1 cellular context compared by ENCODE assay signal in genomic region chr16:85821441-85821901, GRCh38.
A peak's percentile ranks its signal among the peaks of the same experiment; 100 is the strongest.
TF ChIP-seq lines count a peak whose summit lies in the region.

No MANE protein-coding gene starts in this region.

TF ChIP-seq in HepG2, 621 proteins besides CTCF, POLR2A, EP300 and RAD21 (continued from another document and continues in another):
- TF ChIP-seq ZNF331 (CRISPR knock-in tag; IDR thresholded peaks at IDR 0.05) (peak; percentile 39; the same call in 1 of the 2 replicates), NFRKB (IDR thresholded peaks at IDR 0.05) (no peak), SAFB2 (CRISPR knock-in tag; IDR thresholded peaks at IDR 0.05; ENCODE audit: borderline replicate concordance, low read depth) (no peak), JUND (CRISPR knock-in tag; IDR thresholded peaks at IDR 0.05) (no peak), ZNF232 (CRISPR knock-in tag; IDR thresholded peaks at IDR 0.05; ENCODE audit: borderline replicate concordance) (peak; percentile 57; the same call in 1 of the 2 replicates), THAP11 (CRISPR knock-in tag; IDR thresholded peaks at IDR 0.05) (peak; percentile 42; the same call in 1 of the 2 replicates), KDM5A (IDR thresholded peaks at IDR 0.05; ENCODE audit: borderline replicate concordance, low read length) (no peak), FIP1L1 (IDR thresholded peaks at IDR 0.05; ENCODE audit: borderline replicate concordance, insufficient read depth, low read depth, low read length) (no peak), TAF1 (CRISPR knock-in tag; IDR thresholded peaks at IDR 0.05) (no peak), ZNF589 (CRISPR knock-in tag; conservative IDR thresholded peaks at IDR 0.05) (no peak), NFAT5 (CRISPR knock-in tag; IDR thresholded peaks at IDR 0.05) (no peak), CAMTA2 (CRISPR knock-in tag; IDR thresholded peaks at IDR 0.05; ENCODE audit: borderline replicate concordance) (no peak), E2F1 (CRISPR knock-in tag; IDR thresholded peaks at IDR 0.05) (no peak), KDM2A (CRISPR knock-in tag; IDR thresholded peaks at IDR 0.05; ENCODE audit: borderline replicate concordance, low read depth) (peak; percentile 88), SRSF4 (IDR thresholded peaks at IDR 0.05; ENCODE audit: low read depth, low read length, poor library complexity, severe bottlenecking) (no peak), BRF2 (CRISPR knock-in tag; IDR thresholded peaks at IDR 0.05) (no peak), SETDB1 (CRISPR knock-in tag; IDR thresholded peaks at IDR 0.05; ENCODE audit: borderline replicate concordance) (no peak), REXO4 (CRISPR knock-in tag; IDR thresholded peaks at IDR 0.05; ENCODE audit: borderline replicate concordance) (no peak), ZNF724P (CRISPR knock-in tag; IDR thresholded peaks at IDR 0.05; ENCODE audit: borderline replicate concordance) (no peak), PPARG (CRISPR knock-in tag; conservative IDR thresholded peaks at IDR 0.05) (no peak), MED8 (CRISPR knock-in tag; IDR thresholded peaks at IDR 0.05; ENCODE audit: insufficient replicate concordance) (no peak), ZNF496 (CRISPR knock-in tag; IDR thresholded peaks at IDR 0.05; ENCODE audit: insufficient replicate concordance) (no peak), SMARCE1 (IDR thresholded peaks at IDR 0.05; ENCODE audit: borderline replicate concordance) (no peak), ZNF674 (CRISPR knock-in tag; IDR thresholded peaks at IDR 0.05; ENCODE audit: low read depth) (no peak), SKI (IDR thresholded peaks at IDR 0.05; ENCODE audit: partially characterized antibody) (no peak), FOSL1 (CRISPR knock-in tag; IDR thresholded peaks at IDR 0.05; ENCODE audit: borderline replicate concordance) (no peak), EHMT2 (IDR thresholded peaks at IDR 0.05; ENCODE audit: borderline replicate concordance, low read depth, low read length) (no peak), KLF13 (CRISPR knock-in tag; IDR thresholded peaks at IDR 0.05) (no peak), RFXAP (CRISPR knock-in tag; IDR thresholded peaks at IDR 0.05; ENCODE audit: borderline replicate concordance) (no peak), ZNF772 (CRISPR knock-in tag; IDR thresholded peaks at IDR 0.05) (no peak), IRF9 (CRISPR knock-in tag; IDR thresholded peaks at IDR 0.05; ENCODE audit: borderline replicate concordance) (no peak; the same call in 1 of the 2 replicates), ZNF510 (CRISPR knock-in tag; IDR thresholded peaks at IDR 0.05; ENCODE audit: low read depth) (no peak), ZNF44 (CRISPR knock-in tag; IDR thresholded peaks at IDR 0.05) (no peak), ZNF576 (CRISPR knock-in tag; IDR thresholded peaks at IDR 0.05) (no peak), HMG20A (CRISPR knock-in tag; IDR thresholded peaks at IDR 0.05; ENCODE audit: borderline replicate concordance) (no peak), PHB2 (IDR thresholded peaks at IDR 0.05; ENCODE audit: partially characterized antibody) (no peak), ZSCAN25 (CRISPR knock-in tag; IDR thresholded peaks at IDR 0.05) (no peak), ZNF430 (CRISPR knock-in tag; IDR thresholded peaks at IDR 0.05) (no peak), ARNT2 (CRISPR knock-in tag; IDR thresholded peaks at IDR 0.05; ENCODE audit: low read depth) (0 out of 2 replicates have a peak, but pooled peaks have one; percentile 38), CENPX (CRISPR knock-in tag; IDR thresholded peaks at IDR 0.05) (no peak), HNRNPH1 (optimal IDR thresholded peaks at IDR 0.05; ENCODE audit: low read depth, low read length) (no peak), SRF (IDR thresholded peaks at IDR 0.05; ENCODE audit: low read depth, low read length) (no peak), ZNF326 (CRISPR knock-in tag; IDR thresholded peaks at IDR 0.05; ENCODE audit: borderline replicate concordance) (no peak), POLR2AphosphoS5 (IDR thresholded peaks at IDR 0.05; ENCODE audit: low read depth, low read length) (no peak), ZNF431 (CRISPR knock-in tag; IDR thresholded peaks at IDR 0.05; ENCODE audit: borderline replicate concordance, low read depth) (no peak), GFI1 (CRISPR knock-in tag; IDR thresholded peaks at IDR 0.05; ENCODE audit: borderline replicate concordance) (no peak), NCOA1 (CRISPR knock-in tag; IDR thresholded peaks at IDR 0.05) (no peak), ZNF24 (IDR thresholded peaks at IDR 0.05) (no peak), SMAD1 (CRISPR knock-in tag; IDR thresholded peaks at IDR 0.05; ENCODE audit: borderline replicate concordance, low read depth) (peak; percentile 72; the same call in 1 of the 2 replicates), ZFP37 (CRISPR knock-in tag; IDR thresholded peaks at IDR 0.05; ENCODE audit: borderline replicate concordance) (no peak), ATF5 (CRISPR knock-in tag; IDR thresholded peaks at IDR 0.05; ENCODE audit: low read depth) (no peak)
- TF ChIP-seq, protein P1, sequence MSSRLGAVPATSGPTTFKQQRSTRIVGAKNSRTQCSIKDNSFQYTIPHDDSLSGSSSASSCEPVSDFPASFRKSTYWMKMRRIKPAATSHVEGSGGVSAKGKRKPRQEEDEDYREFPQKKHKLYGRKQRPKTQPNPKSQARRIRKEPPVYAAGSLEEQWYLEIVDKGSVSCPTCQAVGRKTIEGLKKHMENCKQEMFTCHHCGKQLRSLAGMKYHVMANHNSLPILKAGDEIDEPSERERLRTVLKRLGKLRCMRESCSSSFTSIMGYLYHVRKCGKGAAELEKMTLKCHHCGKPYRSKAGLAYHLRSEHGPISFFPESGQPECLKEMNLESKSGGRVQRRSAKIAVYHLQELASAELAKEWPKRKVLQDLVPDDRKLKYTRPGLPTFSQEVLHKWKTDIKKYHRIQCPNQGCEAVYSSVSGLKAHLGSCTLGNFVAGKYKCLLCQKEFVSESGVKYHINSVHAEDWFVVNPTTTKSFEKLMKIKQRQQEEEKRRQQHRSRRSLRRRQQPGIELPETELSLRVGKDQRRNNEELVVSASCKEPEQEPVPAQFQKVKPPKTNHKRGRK (CRISPR knock-in tag; IDR thresholded peaks at IDR 0.05): no peak
- TF ChIP-seq, protein P2, sequence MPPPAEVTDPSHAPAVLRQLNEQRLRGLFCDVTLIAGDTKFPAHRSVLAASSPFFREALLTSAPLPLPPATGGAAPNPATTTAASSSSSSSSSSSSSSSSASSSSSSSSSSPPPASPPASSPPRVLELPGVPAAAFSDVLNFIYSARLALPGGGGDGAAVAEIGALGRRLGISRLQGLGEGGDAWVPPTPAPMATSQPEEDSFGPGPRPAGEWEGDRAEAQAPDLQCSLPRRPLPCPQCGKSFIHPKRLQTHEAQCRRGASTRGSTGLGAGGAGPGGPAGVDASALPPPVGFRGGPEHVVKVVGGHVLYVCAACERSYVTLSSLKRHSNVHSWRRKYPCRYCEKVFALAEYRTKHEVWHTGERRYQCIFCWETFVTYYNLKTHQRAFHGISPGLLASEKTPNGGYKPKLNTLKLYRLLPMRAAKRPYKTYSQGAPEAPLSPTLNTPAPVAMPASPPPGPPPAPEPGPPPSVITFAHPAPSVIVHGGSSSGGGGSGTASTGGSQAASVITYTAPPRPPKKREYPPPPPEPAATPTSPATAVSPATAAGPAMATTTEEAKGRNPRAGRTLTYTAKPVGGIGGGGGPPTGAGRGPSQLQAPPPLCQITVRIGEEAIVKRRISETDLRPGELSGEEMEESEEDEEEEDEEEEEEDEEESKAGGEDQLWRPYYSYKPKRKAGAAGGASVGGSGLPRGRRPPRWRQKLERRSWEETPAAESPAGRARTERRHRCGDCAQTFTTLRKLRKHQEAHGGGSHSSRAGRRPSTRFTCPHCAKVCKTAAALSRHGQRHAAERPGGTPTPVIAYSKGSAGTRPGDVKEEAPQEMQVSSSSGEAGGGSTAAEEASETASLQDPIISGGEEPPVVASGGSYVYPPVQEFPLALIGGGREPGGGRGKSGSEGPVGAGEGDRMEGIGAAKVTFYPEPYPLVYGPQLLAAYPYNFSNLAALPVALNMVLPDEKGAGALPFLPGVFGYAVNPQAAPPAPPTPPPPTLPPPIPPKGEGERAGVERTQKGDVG (CRISPR knock-in tag; IDR thresholded peaks at IDR 0.05; ENCODE audit: borderline replicate concordance): no peak
- TF ChIP-seq, protein P3, sequence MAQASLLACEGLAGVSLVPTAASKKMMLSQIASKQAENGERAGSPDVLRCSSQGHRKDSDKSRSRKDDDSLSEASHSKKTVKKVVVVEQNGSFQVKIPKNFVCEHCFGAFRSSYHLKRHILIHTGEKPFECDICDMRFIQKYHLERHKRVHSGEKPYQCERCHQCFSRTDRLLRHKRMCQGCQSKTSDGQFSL (CRISPR knock-in tag; IDR thresholded peaks at IDR 0.05): peak; percentile 81
- TF ChIP-seq, protein P4, sequence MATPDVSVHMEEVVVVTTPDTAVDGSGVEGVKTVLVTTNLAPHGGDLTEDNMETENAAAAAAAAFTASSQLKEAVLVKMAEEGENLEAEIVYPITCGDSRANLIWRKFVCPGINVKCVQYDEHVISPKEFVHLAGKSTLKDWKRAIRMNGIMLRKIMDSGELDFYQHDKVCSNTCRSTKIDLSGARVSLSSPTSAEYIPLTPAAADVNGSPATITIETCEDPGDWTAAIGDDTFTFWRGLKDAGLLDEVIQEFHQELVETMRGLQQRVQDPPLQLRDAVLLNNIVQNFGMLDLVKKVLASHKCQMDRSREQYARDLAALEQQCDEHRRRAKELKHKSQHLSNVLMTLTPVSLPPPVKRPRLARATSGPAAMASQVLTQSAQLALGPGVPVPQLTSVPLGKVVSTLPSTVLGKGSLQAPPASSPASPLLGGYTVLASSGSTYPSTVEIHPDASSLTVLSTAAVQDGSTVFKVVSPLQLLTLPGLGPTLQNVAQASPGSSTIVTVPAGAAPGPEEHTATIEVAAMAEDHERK (CRISPR knock-in tag; IDR thresholded peaks at IDR 0.05; ENCODE audit: low read depth): no peak
